In genomic region chr1:12485231-12486172, GRCh38 we compare ENCODE assay signal across 1 cellular context.
TF ChIP-seq lines count a peak whose summit lies in the region.

No MANE protein-coding gene starts in this region.

TF ChIP-seq in HCT116, 20 proteins besides CTCF, POLR2A, EP300 and RAD21 (continued from another document):
- TF ChIP-seq REST (IDR thresholded peaks at IDR 0.05; ENCODE audit: low read depth) = no peak
